In genomic region chr20:62599216-62600110, GRCh38 we compare ENCODE assay signal across 2 cellular contexts.
TF ChIP-seq lines count a peak whose summit lies in the region.

No MANE protein-coding gene starts in this region.

TF ChIP-seq in HCT116, 20 proteins besides CTCF, POLR2A, EP300 and RAD21:
- no peak for TF ChIP-seq REST (IDR thresholded peaks at IDR 0.05; ENCODE audit: low read depth)
- no peak for TF ChIP-seq EZH2phosphoT487 (IDR thresholded peaks at IDR 0.05; ENCODE audit: borderline replicate concordance)
- TF ChIP-seq EGR1 (IDR thresholded peaks at IDR 0.05; ENCODE audit: low read depth), result no peak
- TF ChIP-seq YY1 (IDR thresholded peaks at IDR 0.05; ENCODE audit: extremely low read depth, insufficient replicate concordance, low read depth, low read length), result no peak
- no peak for TF ChIP-seq ELF1 (IDR thresholded peaks at IDR 0.05; ENCODE audit: borderline replicate concordance, low read depth)
- no peak for TF ChIP-seq CEBPB (IDR thresholded peaks at IDR 0.05; ENCODE audit: low read depth)
- no peak for TF ChIP-seq EZH2 (IDR thresholded peaks at IDR 0.05)
- TF ChIP-seq SP1 (IDR thresholded peaks at IDR 0.05; ENCODE audit: low read depth), result no peak
- no peak for TF ChIP-seq POLR2AphosphoS5 (IDR thresholded peaks at IDR 0.05; ENCODE audit: low read depth, low read length)
- no peak for TF ChIP-seq ATF3 (IDR thresholded peaks at IDR 0.05)
- no peak for TF ChIP-seq JUND (IDR thresholded peaks at IDR 0.05)
- no peak for TF ChIP-seq TCF7L2 (IDR thresholded peaks at IDR 0.05; ENCODE audit: borderline replicate concordance, extremely low read depth, insufficient read depth, insufficient read length)
- TF ChIP-seq FOSL1 (IDR thresholded peaks at IDR 0.05; ENCODE audit: low read depth), result no peak
- TF ChIP-seq CBX3 (IDR thresholded peaks at IDR 0.05; ENCODE audit: low read depth), result no peak
- no peak for TF ChIP-seq ZNF274 (IDR thresholded peaks at IDR 0.05; ENCODE audit: low read depth, low read length)
- TF ChIP-seq SIN3A (IDR thresholded peaks at IDR 0.05; ENCODE audit: low read depth), result no peak
- no peak for TF ChIP-seq MAX (IDR thresholded peaks at IDR 0.05)
- TF ChIP-seq, protein P1, sequence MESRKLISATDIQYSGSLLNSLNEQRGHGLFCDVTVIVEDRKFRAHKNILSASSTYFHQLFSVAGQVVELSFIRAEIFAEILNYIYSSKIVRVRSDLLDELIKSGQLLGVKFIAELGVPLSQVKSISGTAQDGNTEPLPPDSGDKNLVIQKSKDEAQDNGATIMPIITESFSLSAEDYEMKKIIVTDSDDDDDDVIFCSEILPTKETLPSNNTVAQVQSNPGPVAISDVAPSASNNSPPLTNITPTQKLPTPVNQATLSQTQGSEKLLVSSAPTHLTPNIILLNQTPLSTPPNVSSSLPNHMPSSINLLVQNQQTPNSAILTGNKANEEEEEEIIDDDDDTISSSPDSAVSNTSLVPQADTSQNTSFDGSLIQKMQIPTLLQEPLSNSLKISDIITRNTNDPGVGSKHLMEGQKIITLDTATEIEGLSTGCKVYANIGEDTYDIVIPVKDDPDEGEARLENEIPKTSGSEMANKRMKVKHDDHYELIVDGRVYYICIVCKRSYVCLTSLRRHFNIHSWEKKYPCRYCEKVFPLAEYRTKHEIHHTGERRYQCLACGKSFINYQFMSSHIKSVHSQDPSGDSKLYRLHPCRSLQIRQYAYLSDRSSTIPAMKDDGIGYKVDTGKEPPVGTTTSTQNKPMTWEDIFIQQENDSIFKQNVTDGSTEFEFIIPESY (IDR thresholded peaks at IDR 0.05; ENCODE audit: extremely low read depth, insufficient replicate concordance, low read length), result no peak
- no peak for TF ChIP-seq ZFX (IDR thresholded peaks at IDR 0.05)
- TF ChIP-seq SRF (IDR thresholded peaks at IDR 0.05; ENCODE audit: low read depth), result no peak

TF ChIP-seq in K562, 482 proteins besides CTCF, POLR2A, EP300 and RAD21:
- TF ChIP-seq CREB1 (IDR thresholded peaks at IDR 0.05) (no peak), CREB1 (CRISPR knock-in tag; IDR thresholded peaks at IDR 0.05) (0 out of 2 replicates have a peak, but pooled peaks have one; percentile 38), ARHGAP35 (IDR thresholded peaks at IDR 0.05; ENCODE audit: partially characterized antibody) (no peak), ZBTB1 (CRISPR knock-in tag; IDR thresholded peaks at IDR 0.05; ENCODE audit: borderline replicate concordance, low read depth) (0 out of 2 replicates have a peak, but pooled peaks have one; percentile 20), RREB1 (CRISPR knock-in tag; IDR thresholded peaks at IDR 0.05) (no peak)
TF ChIP-seq in K562: peak in this region for 2.
